ENCODE assay signal across 24 cellular contexts in genomic region chrX:42175843-42176242, GRCh38.
DNase-seq lines count a peak whose midpoint lies in the region; ATAC-seq, FAIRE-seq and TF ChIP-seq lines count a peak whose summit lies in the region.
"Had no signal": no experiment of that assay in that cellular context is flagged by ENCODE, and none has a peak within 500 bp of the region (broad histone marks: within the 10 kb centered on the region; RNA-seq: fewer than 3 reads in every experiment).

No MANE protein-coding gene starts in this region.

- intact Hi-C loops in pancreas (cut with DNase I), result no loop called here

- H3K9ac ChIP-seq in astrocyte (ENCODE audit: low read length), result no peak overlapping the region
- H3K9ac ChIP-seq: BLaER1, GM23248 had no signal

- H3K4me1 ChIP-seq in astrocyte (ENCODE audit: insufficient read depth, low read length), result no peaks in the 10 kb centered on the region
- no peaks in the 10 kb centered on the region for H3K4me1 ChIP-seq in pancreas
- no peaks in the 10 kb centered on the region for H3K4me1 ChIP-seq in right atrium auricular region
- H3K4me1 ChIP-seq: BLaER1, Caco-2 had no signal

- H4K20me1 ChIP-seq in astrocyte (ENCODE audit: insufficient read depth, low read length), result no peaks in the 10 kb centered on the region
- H4K20me1 ChIP-seq: BLaER1 had no signal

- H3K27me3 Mint-ChIP-seq in astrocyte (ENCODE audit: low read depth, unreplicated experiment), result peaks cover 8% of the 10 kb centered on the region
- H3K27me3 Mint-ChIP-seq: B cell; CD4-positive, CD25-positive, alpha-beta regulatory T cell had no signal

- H3K36me3 ChIP-seq in astrocyte (ENCODE audit: insufficient read depth, low read length), result no peaks in the 10 kb centered on the region
- H3K36me3 ChIP-seq in pancreas, result no peaks in the 10 kb centered on the region
- no peaks in the 10 kb centered on the region for H3K36me3 ChIP-seq in right atrium auricular region
- H3K36me3 ChIP-seq: BLaER1 had no signal

- peak; percentile 76 to 88 (median 80) for ATAC-seq in pancreas
- ATAC-seq in HG03159 (IDR thresholded peaks at IDR 0.05; ENCODE audit: unreplicated experiment), result no peak
- ATAC-seq: CD8-positive, alpha-beta T cell had no signal

- peak; percentile 55 for FAIRE-seq in astrocyte (lab: Jason Lieb, UNC)
- FAIRE-seq in pancreas (lab: Jason Lieb, UNC), result no peak
- FAIRE-seq: G401.6, GM12892, GM19239, H1 had no signal

- H3K4me2 ChIP-seq in astrocyte (ENCODE audit: low read length), result no peak overlapping the region
- H3K4me2 ChIP-seq: BLaER1 had no signal

- H3K9me3 ChIP-seq in astrocyte (ENCODE audit: insufficient read depth, low read depth, low read length) (no peaks in the 10 kb centered on the region), pancreas (no peaks in the 10 kb centered on the region), right atrium auricular region (no peaks in the 10 kb centered on the region)
- H3K9me3 ChIP-seq: BLaER1, Caco-2 had no signal

- no peaks in the 10 kb centered on the region for H3K36me3 Mint-ChIP-seq in astrocyte (ENCODE audit: low read depth, unreplicated experiment)
- H3K36me3 Mint-ChIP-seq: CD4-positive, CD25-positive, alpha-beta regulatory T cell; CD8-positive, alpha-beta T cell had no signal

- H3K9me3 Mint-ChIP-seq in astrocyte (ENCODE audit: unreplicated experiment), result no peaks in the 10 kb centered on the region
- H3K9me3 Mint-ChIP-seq: CD8-positive, alpha-beta T cell had no signal

- H3K27ac ChIP-seq in astrocyte (ENCODE audit: low read depth, low read length) (no peak overlapping the region), pancreas (no peak overlapping the region), right atrium auricular region (no peak overlapping the region)
- H3K27ac ChIP-seq: BLaER1, C4-2B, GM23248 had no signal

- no peaks in the 10 kb centered on the region for H3K4me1 Mint-ChIP-seq in astrocyte (ENCODE audit: low read depth, unreplicated experiment)
- H3K4me1 Mint-ChIP-seq: B cell; CD4-positive, CD25-positive, alpha-beta regulatory T cell had no signal

- whole genome bisulfite sequencing in pancreas, 2 donors, result 36 to 37% methylated on average over 2 of the region's 2 CpGs

- H3K4me3 ChIP-seq in astrocyte (ENCODE audit: insufficient read depth, low read depth, low read length) (no peak overlapping the region), pancreas (no peak overlapping the region), right atrium auricular region (no peak overlapping the region)
- H3K4me3 ChIP-seq: BLaER1, GM23248 had no signal

- DNase-seq in LHCN-M2 (ENCODE audit: low read depth) (peak; percentile 1), NCI-H82 (lab: John Stamatoyannopoulos, UW) (peak; percentile 49), astrocyte (ENCODE audit: low read depth) (no peak), pancreas (peak in 2 of 6 donors; percentile 24 to 44), right atrium auricular region (ENCODE audit: low spot score) (no peak), foreskin melanocyte (no peak)
- no peak for DNase-seq in activated CD4-positive, CD25-positive, alpha-beta regulatory T cell (lab: John Stamatoyannopoulos, UW)
- DNase-seq: 8988T; Caco-2; CD4-positive, CD25-positive, alpha-beta regulatory T cell; CD8-positive, alpha-beta T cell; DMS153; DND-41; GM23248; H7; HCEC 1CT had no signal

- H3K27me3 ChIP-seq in astrocyte (ENCODE audit: insufficient read depth, low read length), result no peaks in the 10 kb centered on the region
- peaks cover 0 to 3% (median 0%) of the 10 kb centered on the region in 4 donors for H3K27me3 ChIP-seq in pancreas
- H3K27me3 ChIP-seq in right atrium auricular region, result no peaks in the 10 kb centered on the region

- H2AFZ ChIP-seq in astrocyte (ENCODE audit: low read depth, low read length), result no peak overlapping the region
- H2AFZ ChIP-seq: GM23248 had no signal

- H3K4me3 Mint-ChIP-seq in astrocyte (ENCODE audit: unreplicated experiment), result no peak overlapping the region
- H3K4me3 Mint-ChIP-seq: B cell; CD4-positive, CD25-positive, alpha-beta regulatory T cell; CD8-positive, alpha-beta T cell had no signal

- TF ChIP-seq CTCF in astrocyte (IDR thresholded peaks at IDR 0.05; ENCODE audit: insufficient read depth, low read depth, low read length) (no peak), pancreas (IDR thresholded peaks at IDR 0.05) (no peak), right atrium auricular region (IDR thresholded peaks at IDR 0.05) (no peak)

- H3K27ac Mint-ChIP-seq in astrocyte (ENCODE audit: unreplicated experiment), result no peak overlapping the region
- H3K27ac Mint-ChIP-seq: B cell; CD4-positive, CD25-positive, alpha-beta regulatory T cell; CD8-positive, alpha-beta T cell had no signal

- H3K79me2 ChIP-seq in astrocyte (ENCODE audit: insufficient read depth, low read length), result no peaks in the 10 kb centered on the region

Comparison
In these comparisons a context has a peak if more than half of its experiments do, and no peak if none do; other contexts are left out.
1. DNase-seq: peak in LHCN-M2 (single experiment) and NCI-H82 (single experiment); none in astrocyte (single experiment), activated CD4-positive, CD25-positive, alpha-beta regulatory T cell (0 of 4), right atrium auricular region (single experiment) and foreskin melanocyte (single experiment).